ENCODE assay signal across 2 cellular contexts in the genomic region with DNA sequence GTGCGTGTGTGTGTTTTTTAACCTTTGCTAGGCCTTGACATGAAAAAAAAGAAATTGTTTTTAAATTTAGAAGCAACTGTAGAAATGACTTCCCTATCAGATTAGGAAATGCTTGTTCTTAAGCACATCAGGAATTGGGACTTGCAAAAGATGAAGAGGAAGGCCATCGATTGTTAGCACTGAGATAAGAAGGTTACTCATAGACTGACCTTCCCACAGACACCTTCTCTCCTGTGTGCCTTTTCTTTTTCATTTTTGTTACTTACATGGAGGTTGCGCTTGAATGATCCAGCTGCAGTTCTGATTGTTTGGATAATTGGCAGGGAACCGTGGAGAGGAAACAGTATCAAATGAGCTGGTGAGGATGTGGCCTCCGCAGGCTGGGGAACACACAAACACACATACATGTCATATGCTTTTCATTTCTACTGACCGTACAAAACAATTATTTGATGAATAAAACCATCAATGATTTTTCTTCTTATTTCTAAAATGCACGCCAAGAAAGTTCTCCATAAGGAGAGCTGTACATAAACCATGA.
TF ChIP-seq lines count a peak whose summit lies in the region.

No MANE protein-coding gene starts in this region.

TF ChIP-seq in SK-N-SH, 30 proteins besides CTCF, POLR2A, EP300 and RAD21 (continued from another document):
- TF ChIP-seq, protein P1, sequence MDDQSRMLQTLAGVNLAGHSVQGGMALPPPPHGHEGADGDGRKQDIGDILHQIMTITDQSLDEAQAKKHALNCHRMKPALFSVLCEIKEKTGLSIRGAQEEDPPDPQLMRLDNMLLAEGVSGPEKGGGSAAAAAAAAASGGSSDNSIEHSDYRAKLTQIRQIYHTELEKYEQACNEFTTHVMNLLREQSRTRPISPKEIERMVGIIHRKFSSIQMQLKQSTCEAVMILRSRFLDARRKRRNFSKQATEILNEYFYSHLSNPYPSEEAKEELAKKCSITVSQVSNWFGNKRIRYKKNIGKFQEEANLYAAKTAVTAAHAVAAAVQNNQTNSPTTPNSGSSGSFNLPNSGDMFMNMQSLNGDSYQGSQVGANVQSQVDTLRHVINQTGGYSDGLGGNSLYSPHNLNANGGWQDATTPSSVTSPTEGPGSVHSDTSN (IDR thresholded peaks at IDR 0.05), result no peak
- TF ChIP-seq, protein P2, sequence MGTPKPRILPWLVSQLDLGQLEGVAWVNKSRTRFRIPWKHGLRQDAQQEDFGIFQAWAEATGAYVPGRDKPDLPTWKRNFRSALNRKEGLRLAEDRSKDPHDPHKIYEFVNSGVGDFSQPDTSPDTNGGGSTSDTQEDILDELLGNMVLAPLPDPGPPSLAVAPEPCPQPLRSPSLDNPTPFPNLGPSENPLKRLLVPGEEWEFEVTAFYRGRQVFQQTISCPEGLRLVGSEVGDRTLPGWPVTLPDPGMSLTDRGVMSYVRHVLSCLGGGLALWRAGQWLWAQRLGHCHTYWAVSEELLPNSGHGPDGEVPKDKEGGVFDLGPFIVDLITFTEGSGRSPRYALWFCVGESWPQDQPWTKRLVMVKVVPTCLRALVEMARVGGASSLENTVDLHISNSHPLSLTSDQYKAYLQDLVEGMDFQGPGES (IDR thresholded peaks at IDR 0.05; ENCODE audit: low read depth, low read length), result no peak
- TF ChIP-seq, protein P3, sequence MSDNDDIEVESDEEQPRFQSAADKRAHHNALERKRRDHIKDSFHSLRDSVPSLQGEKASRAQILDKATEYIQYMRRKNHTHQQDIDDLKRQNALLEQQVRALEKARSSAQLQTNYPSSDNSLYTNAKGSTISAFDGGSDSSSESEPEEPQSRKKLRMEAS (IDR thresholded peaks at IDR 0.05; ENCODE audit: low read depth), result no peak
- TF ChIP-seq GATA2 (CRISPR knock-in tag; IDR thresholded peaks at IDR 0.05), result no peak
- TF ChIP-seq RCOR1 (IDR thresholded peaks at IDR 0.05; ENCODE audit: low read length), result no peak
- no peak for TF ChIP-seq FOXM1 (IDR thresholded peaks at IDR 0.05; ENCODE audit: low read depth)
- no peak for TF ChIP-seq TAF1 (IDR thresholded peaks at IDR 0.05; ENCODE audit: borderline replicate concordance, low read depth, low read length)

TF ChIP-seq in SK-N-SH treated with all-trans-retinoic acid at 6 μM for 48 hours, 23 proteins besides CTCF, POLR2A, EP300 and RAD21 (continued from another document):
- TF ChIP-seq, protein P4, sequence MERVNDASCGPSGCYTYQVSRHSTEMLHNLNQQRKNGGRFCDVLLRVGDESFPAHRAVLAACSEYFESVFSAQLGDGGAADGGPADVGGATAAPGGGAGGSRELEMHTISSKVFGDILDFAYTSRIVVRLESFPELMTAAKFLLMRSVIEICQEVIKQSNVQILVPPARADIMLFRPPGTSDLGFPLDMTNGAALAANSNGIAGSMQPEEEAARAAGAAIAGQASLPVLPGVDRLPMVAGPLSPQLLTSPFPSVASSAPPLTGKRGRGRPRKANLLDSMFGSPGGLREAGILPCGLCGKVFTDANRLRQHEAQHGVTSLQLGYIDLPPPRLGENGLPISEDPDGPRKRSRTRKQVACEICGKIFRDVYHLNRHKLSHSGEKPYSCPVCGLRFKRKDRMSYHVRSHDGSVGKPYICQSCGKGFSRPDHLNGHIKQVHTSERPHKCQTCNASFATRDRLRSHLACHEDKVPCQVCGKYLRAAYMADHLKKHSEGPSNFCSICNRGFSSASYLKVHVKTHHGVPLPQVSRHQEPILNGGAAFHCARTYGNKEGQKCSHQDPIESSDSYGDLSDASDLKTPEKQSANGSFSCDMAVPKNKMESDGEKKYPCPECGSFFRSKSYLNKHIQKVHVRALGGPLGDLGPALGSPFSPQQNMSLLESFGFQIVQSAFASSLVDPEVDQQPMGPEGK (CRISPR knock-in tag; IDR thresholded peaks at IDR 0.05; ENCODE audit: borderline replicate concordance), result no peak
- TF ChIP-seq ZNF8 (CRISPR knock-in tag; IDR thresholded peaks at IDR 0.05), result no peak
- TF ChIP-seq ISL1 (CRISPR knock-in tag; IDR thresholded peaks at IDR 0.05), result no peak
- TF ChIP-seq ARNTL (CRISPR knock-in tag; IDR thresholded peaks at IDR 0.05; ENCODE audit: borderline replicate concordance, low read depth), result no peak
- no peak for TF ChIP-seq ZFP30 (CRISPR knock-in tag; IDR thresholded peaks at IDR 0.05)
- TF ChIP-seq ZFP3 (CRISPR knock-in tag; IDR thresholded peaks at IDR 0.05), result no peak
- TF ChIP-seq SNAI2 (CRISPR knock-in tag; IDR thresholded peaks at IDR 0.05), result no peak
- TF ChIP-seq ZNF565 (CRISPR knock-in tag; conservative IDR thresholded peaks at IDR 0.05; ENCODE audit: low read depth), result no peak
- no peak for TF ChIP-seq CSDC2 (CRISPR knock-in tag; IDR thresholded peaks at IDR 0.05)
- no peak for TF ChIP-seq TOX (CRISPR knock-in tag; IDR thresholded peaks at IDR 0.05; ENCODE audit: borderline replicate concordance)
- TF ChIP-seq, protein P5, sequence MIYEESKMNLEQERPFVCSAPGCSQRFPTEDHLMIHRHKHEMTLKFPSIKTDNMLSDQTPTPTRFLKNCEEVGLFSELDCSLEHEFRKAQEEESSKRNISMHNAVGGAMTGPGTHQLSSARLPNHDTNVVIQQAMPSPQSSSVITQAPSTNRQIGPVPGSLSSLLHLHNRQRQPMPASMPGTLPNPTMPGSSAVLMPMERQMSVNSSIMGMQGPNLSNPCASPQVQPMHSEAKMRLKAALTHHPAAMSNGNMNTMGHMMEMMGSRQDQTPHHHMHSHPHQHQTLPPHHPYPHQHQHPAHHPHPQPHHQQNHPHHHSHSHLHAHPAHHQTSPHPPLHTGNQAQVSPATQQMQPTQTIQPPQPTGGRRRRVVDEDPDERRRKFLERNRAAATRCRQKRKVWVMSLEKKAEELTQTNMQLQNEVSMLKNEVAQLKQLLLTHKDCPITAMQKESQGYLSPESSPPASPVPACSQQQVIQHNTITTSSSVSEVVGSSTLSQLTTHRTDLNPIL (CRISPR knock-in tag; IDR thresholded peaks at IDR 0.05; ENCODE audit: low read depth), result no peak
- no peak for TF ChIP-seq BACH2 (CRISPR knock-in tag; IDR thresholded peaks at IDR 0.05; ENCODE audit: borderline replicate concordance)
